In the genomic region with DNA sequence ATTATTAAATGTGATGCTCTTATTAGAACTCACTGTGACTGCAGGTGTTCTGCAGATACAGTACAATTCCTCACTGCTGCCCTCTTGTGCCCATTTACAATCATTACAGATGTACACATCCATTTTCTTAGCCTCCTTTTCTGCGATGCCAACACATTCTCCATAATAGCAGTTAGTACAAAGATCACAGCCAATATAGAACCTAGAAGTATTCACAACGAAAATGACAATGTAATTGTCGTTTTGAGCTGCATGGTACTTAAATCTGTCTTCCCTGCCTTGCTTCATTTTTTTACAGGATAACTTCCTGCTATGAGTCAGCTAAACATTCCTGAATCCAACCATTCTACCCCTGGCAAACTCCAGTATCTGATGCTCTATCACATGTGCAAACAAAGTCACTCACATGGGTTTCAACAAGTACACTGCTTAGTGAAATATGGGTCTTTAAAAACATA, we compare ENCODE assay signal across 8 cellular contexts. TPM values are rescaled to one million over a fixed set of nuclear protein-coding genes. Genes with fewer than 3 reads are reported as not detected.
DNase-seq lines count a peak whose midpoint lies in the region; FAIRE-seq and TF ChIP-seq lines count a peak whose summit lies in the region.
"Not testable (repeated sequence)": the region's sequence is repeated elsewhere in the genome, so short reads cannot be mapped to it uniquely, and the experiment has no call there.

No MANE protein-coding gene starts in this region.

- H3K4me1 Mint-ChIP-seq in endothelial cell (ENCODE audit: unreplicated experiment), result peaks cover 11% of the 10 kb centered on the region

- peak; percentile 75 for TF ChIP-seq CTCF in AG10803 (conservative IDR thresholded peaks at IDR 0.05; ENCODE audit: low read length)
- TF ChIP-seq CTCF in endothelial cell (IDR thresholded peaks at IDR 0.05; ENCODE audit: unreplicated experiment), result peak; percentile 90
- TF ChIP-seq CTCF in liver (IDR thresholded peaks at IDR 0.05; ENCODE audit: low read depth, low read length, missing input control), result peak; percentile 68

- FAIRE-seq in GM19239 (lab: Jason Lieb, UNC), result peak; percentile 14

- H3K4me3 Mint-ChIP-seq in endothelial cell (ENCODE audit: unreplicated experiment), result not testable (repeated sequence)

- H3K27me3 ChIP-seq in liver (ENCODE audit: control insufficient read depth in 4 of 4, insufficient read depth in 4 of 4, low read length in 3 of 4), result not testable (repeated sequence)

- H3K27ac ChIP-seq in liver (ENCODE audit: low read depth in 1 of 2, low read length in 2 of 2), result not testable (repeated sequence)

- not testable (repeated sequence) for H3K36me3 Mint-ChIP-seq in endothelial cell (ENCODE audit: low read depth, unreplicated experiment)

- 2% methylated on average over 3 of the region's 3 CpGs for WGBS in liver

- TF ChIP-seq RAD21 in liver (IDR thresholded peaks at IDR 0.05), result peak; percentile 73 to 80

- not testable (repeated sequence) for H3K9me3 Mint-ChIP-seq in endothelial cell (ENCODE audit: unreplicated experiment)

- H3K27me3 Mint-ChIP-seq in endothelial cell (ENCODE audit: unreplicated experiment), result not testable (repeated sequence)

- H3K9me3 ChIP-seq in liver (ENCODE audit: control insufficient read depth in 4 of 4, low read length in 3 of 4), result not testable (repeated sequence)

- not testable (repeated sequence) for H3K9ac ChIP-seq in liver (ENCODE audit: low read depth in 1 of 2, low read length in 2 of 2)

- not testable (repeated sequence) for H3K36me3 ChIP-seq in liver (ENCODE audit: control insufficient read depth in 4 of 4, insufficient read depth in 3 of 4, low read depth in 1 of 4, low read length in 3 of 4)

- peak overlapping the region; percentile 22 for H3K27ac Mint-ChIP-seq in endothelial cell (ENCODE audit: unreplicated experiment)

- DNase-seq in AG10803 (ENCODE audit: low read depth) (peak; percentile 71), NCI-H1694 treated with DMSO at 0.1 percent for 48 hours (lab: John Stamatoyannopoulos, UW) (peak; percentile 94), SHP77 treated with DMSO at 0.1 percent for 48 hours (lab: John Stamatoyannopoulos, UW) (peak; percentile 96), activated T-cell treated with anti-CD3 and anti-CD28 coated beads for 1 hour (ENCODE audit: low read depth) (peak; percentile 47), endothelial cell (ENCODE audit: low spot score) (peak; percentile 82)
- not testable (repeated sequence) for DNase-seq in GM19239 (ENCODE audit: insufficient read length, low spot score)
- peak in 2 of 3 donors; percentile 49 to 74 for DNase-seq in stimulated activated CD4-positive, alpha-beta T cell treated with anti-CD3 and anti-CD28 coated beads, Interleukin-12 subunit alpha, Interleukin-12 subunit beta, amount 100 ng/mL, for 48 hours (ENCODE audit: low read depth in 2 of 3, low spot score in 1 of 3)

- not testable (repeated sequence) for H3K4me3 ChIP-seq in AG10803 (ENCODE audit: low read length); liver (ENCODE audit: low read depth in 1 of 3, low read length in 3 of 3)

- not testable (repeated sequence) for H3K4me1 ChIP-seq in liver (ENCODE audit: control insufficient read depth in 4 of 4, insufficient read depth in 4 of 4, low read length in 3 of 4)

TF ChIP-seq in liver, 16 proteins besides CTCF, POLR2A, EP300 and RAD21:
- TF ChIP-seq JUND (IDR thresholded peaks at IDR 0.05) (peak in 1 of 2 donors; percentile 20), HNF4A (conservative IDR thresholded peaks at IDR 0.05) (peak in 1 of 2 donors; percentile 11)

RNA-seq across cellular contexts. Expression of a gene that starts 8.1 kb away (rescaled TPM):
- total RNA-seq in endothelial cell (ENCODE audit: unreplicated experiment) (4.5 TPM), liver (1 to 10 TPM in 1 of 2 donors, under 1 TPM in 1; 0.98 to 2.6 TPM)
- polyA plus RNA-seq in liver, result under 1 TPM; 0.17 to 0.90 TPM
